1 cellular context compared by ENCODE assay signal in the genomic region with DNA sequence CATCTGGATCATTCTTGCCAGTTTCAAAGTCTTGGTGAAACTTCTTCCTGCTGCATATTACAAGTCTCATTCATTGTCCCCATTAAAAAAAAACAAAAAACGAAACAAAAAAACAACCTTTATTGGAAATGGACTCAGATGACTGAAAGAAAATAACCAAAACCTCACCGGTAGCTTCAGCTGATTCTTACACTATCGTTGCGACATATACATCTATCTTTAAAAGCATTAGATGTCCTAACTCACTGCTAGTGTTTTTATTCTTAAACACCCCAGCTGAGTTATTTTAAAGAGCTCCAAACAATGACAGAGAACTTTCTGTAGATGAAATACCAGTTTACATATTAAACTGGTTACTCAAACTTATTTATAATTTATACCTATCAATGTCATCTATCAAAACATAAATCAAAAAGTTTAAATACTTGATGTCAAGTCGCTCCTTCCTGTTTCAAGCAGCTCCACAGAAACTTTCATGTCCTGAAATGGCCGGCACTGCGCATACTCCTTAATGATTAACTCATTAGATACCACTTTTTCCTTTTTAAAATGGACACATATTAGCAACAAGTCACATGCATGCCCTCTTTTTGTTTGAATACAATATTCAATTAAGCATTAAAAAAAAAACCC.
TF ChIP-seq lines count a peak whose summit lies in the region.

No MANE protein-coding gene starts in this region.

TF ChIP-seq in endothelial cell of umbilical vein, 7 proteins besides CTCF, POLR2A, EP300 and RAD21 (continued from another document):
- TF ChIP-seq MAX (IDR thresholded peaks at IDR 0.05; ENCODE audit: insufficient read depth, insufficient read length) (no peak), FOS (IDR thresholded peaks at IDR 0.05; ENCODE audit: borderline replicate concordance, insufficient read depth, low read length) (no peak)
TF ChIP-seq in endothelial cell of umbilical vein: peak in this region for 0.
